In the genomic region with DNA sequence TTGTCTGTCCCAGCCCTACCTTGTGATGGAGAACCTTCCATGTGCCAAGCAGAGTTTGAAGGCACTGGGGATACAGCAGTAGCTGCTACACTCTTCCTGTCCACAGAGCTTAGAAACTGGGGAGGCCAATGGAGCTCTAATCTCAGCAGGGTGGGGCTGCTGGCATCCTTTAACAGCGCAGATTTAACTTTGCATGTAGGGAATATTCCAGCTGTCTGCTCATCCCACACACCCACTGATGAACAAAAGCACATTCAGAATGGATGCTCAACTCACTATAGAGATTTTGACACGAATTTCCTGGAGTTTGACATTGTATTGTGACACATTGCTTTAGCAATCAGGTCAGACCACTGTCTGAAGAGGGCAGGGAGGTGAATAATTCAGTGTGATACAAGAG, we compare ENCODE assay signal across 10 cellular contexts. TPM values are rescaled to one million over a fixed set of nuclear protein-coding genes. Genes with fewer than 3 reads are reported as not detected.
"Had no signal": no experiment of that assay in that cellular context is flagged by ENCODE, and none has a peak within 500 bp of the region (broad histone marks: within the 10 kb centered on the region; RNA-seq: fewer than 3 reads in every experiment).

No MANE protein-coding gene starts in this region.

- H3K36me3 Mint-ChIP-seq: IgD-negative memory B cell had no signal

- H3K9me3 Mint-ChIP-seq: HFFc6, IgD-negative memory B cell had no signal

- H3K27ac Mint-ChIP-seq: HFFc6, IgD-negative memory B cell had no signal

- H3K4me3 Mint-ChIP-seq: HFFc6, IgD-negative memory B cell had no signal

- ATAC-seq: HCT116, HepG2 had no signal

- DNase-seq: GM23248, GOT3, H7, HFFc6 had no signal

- H3K27ac ChIP-seq: GM23248, HL-60 had no signal

- H3K36me3 ChIP-seq: HAP-1 had no signal

- H3K4me3 ChIP-seq: GM23248, HAP-1 had no signal

- H3K9me3 ChIP-seq: HAP-1 had no signal

- H3K4me1 Mint-ChIP-seq: IgD-negative memory B cell had no signal

RNA-seq across cellular contexts. Expression of gene TMEM215, which starts 49.0 kb away (rescaled TPM):
- total RNA-seq: GM23248, HepG2, HFFc6, HT1080 had no signal
- polyA plus RNA-seq: GM23248, HepG2, IgD-negative memory B cell had no signal
